2 cellular contexts compared by ENCODE assay signal in the genomic region with DNA sequence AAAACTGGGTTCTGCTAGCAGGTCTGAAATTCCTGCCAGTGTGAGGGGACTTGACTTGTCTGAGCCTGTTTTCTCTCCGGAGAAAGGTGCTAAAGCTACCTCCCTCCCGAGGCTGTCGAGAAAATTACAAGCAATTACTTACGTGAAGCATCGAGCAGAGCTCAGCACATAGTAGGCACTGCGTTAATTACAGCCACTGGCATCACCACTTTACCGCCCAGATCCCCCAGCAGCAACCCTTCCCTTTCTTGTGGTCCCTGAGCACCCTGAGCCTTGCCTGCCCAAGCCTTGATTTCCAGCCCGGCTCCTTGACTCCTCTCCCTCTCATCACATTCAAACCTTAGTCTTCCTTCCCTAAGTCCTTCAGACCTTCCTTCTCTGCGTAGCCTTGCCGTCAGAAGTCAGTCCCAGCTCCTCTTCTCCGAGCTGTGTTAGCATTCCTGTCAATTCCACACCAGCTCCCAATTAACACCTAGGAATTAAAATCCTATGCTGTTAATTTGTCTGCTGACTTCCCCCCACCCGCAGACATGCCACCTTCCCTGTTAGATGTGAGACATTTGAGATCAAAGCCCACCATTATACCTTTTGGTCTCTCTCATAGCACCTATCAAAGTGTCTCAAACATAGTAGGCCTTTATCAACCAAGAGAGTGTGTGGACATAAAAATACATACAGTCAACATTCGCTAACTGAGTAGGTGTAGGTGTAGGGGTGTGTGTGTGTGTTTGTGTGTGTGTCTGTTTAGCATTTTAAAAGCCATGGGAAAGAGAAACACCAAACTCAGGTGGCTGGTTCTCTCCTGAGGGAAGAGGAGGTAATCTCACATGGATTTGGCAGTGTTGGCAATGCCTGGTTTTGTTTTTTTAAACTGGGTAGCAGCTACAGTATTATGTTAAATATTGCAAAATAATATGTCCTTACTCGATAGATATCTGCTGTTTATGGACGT.
TF ChIP-seq lines count a peak whose summit lies in the region.

No MANE protein-coding gene starts in this region.

TF ChIP-seq in HepG2, 621 proteins besides CTCF, POLR2A, EP300 and RAD21:
- TF ChIP-seq, protein P1, sequence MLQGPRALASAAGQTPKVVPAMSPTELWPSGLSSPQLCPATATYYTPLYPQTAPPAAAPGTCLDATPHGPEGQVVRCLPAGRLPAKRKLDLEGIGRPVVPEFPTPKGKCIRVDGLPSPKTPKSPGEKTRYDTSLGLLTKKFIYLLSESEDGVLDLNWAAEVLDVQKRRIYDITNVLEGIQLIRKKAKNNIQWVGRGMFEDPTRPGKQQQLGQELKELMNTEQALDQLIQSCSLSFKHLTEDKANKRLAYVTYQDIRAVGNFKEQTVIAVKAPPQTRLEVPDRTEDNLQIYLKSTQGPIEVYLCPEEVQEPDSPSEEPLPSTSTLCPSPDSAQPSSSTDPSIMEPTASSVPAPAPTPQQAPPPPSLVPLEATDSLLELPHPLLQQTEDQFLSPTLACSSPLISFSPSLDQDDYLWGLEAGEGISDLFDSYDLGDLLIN (CRISPR knock-in tag; IDR thresholded peaks at IDR 0.05; ENCODE audit: borderline replicate concordance): no peak
- TF ChIP-seq GTF3A (CRISPR knock-in tag; conservative IDR thresholded peaks at IDR 0.05) (no peak), EED (CRISPR knock-in tag; IDR thresholded peaks at IDR 0.05) (no peak), ZKSCAN1 (IDR thresholded peaks at IDR 0.05; ENCODE audit: low read length) (peak; percentile 80)

TF ChIP-seq in WTC11, 78 proteins besides CTCF, POLR2A, EP300 and RAD21:
- TF ChIP-seq SMAD3 (CRISPR knock-in tag; IDR thresholded peaks at IDR 0.05; ENCODE audit: borderline replicate concordance) (no peak), TEAD4 (CRISPR knock-in tag; IDR thresholded peaks at IDR 0.05) (no peak), RORB (CRISPR knock-in tag; IDR thresholded peaks at IDR 0.05) (no peak), TEAD1 (CRISPR knock-in tag; IDR thresholded peaks at IDR 0.05) (no peak), FOXJ3 (CRISPR knock-in tag; IDR thresholded peaks at IDR 0.05; ENCODE audit: borderline replicate concordance) (no peak), HMGA2 (CRISPR knock-in tag; IDR thresholded peaks at IDR 0.05) (no peak), NR1H2 (CRISPR knock-in tag; IDR thresholded peaks at IDR 0.05) (no peak)
- TF ChIP-seq, protein P2, sequence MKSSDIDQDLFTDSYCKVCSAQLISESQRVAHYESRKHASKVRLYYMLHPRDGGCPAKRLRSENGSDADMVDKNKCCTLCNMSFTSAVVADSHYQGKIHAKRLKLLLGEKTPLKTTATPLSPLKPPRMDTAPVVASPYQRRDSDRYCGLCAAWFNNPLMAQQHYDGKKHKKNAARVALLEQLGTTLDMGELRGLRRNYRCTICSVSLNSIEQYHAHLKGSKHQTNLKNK (CRISPR knock-in tag; IDR thresholded peaks at IDR 0.05): no peak
- TF ChIP-seq, protein P3, sequence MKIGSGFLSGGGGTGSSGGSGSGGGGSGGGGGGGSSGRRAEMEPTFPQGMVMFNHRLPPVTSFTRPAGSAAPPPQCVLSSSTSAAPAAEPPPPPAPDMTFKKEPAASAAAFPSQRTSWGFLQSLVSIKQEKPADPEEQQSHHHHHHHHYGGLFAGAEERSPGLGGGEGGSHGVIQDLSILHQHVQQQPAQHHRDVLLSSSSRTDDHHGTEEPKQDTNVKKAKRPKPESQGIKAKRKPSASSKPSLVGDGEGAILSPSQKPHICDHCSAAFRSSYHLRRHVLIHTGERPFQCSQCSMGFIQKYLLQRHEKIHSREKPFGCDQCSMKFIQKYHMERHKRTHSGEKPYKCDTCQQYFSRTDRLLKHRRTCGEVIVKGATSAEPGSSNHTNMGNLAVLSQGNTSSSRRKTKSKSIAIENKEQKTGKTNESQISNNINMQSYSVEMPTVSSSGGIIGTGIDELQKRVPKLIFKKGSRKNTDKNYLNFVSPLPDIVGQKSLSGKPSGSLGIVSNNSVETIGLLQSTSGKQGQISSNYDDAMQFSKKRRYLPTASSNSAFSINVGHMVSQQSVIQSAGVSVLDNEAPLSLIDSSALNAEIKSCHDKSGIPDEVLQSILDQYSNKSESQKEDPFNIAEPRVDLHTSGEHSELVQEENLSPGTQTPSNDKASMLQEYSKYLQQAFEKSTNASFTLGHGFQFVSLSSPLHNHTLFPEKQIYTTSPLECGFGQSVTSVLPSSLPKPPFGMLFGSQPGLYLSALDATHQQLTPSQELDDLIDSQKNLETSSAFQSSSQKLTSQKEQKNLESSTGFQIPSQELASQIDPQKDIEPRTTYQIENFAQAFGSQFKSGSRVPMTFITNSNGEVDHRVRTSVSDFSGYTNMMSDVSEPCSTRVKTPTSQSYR (CRISPR knock-in tag; IDR thresholded peaks at IDR 0.05): no peak
- TF ChIP-seq, protein P4, sequence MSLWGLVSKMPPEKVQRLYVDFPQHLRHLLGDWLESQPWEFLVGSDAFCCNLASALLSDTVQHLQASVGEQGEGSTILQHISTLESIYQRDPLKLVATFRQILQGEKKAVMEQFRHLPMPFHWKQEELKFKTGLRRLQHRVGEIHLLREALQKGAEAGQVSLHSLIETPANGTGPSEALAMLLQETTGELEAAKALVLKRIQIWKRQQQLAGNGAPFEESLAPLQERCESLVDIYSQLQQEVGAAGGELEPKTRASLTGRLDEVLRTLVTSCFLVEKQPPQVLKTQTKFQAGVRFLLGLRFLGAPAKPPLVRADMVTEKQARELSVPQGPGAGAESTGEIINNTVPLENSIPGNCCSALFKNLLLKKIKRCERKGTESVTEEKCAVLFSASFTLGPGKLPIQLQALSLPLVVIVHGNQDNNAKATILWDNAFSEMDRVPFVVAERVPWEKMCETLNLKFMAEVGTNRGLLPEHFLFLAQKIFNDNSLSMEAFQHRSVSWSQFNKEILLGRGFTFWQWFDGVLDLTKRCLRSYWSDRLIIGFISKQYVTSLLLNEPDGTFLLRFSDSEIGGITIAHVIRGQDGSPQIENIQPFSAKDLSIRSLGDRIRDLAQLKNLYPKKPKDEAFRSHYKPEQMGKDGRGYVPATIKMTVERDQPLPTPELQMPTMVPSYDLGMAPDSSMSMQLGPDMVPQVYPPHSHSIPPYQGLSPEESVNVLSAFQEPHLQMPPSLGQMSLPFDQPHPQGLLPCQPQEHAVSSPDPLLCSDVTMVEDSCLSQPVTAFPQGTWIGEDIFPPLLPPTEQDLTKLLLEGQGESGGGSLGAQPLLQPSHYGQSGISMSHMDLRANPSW (CRISPR knock-in tag; conservative IDR thresholded peaks at IDR 0.05; ENCODE audit: low read depth): no peak
- TF ChIP-seq, protein P5, sequence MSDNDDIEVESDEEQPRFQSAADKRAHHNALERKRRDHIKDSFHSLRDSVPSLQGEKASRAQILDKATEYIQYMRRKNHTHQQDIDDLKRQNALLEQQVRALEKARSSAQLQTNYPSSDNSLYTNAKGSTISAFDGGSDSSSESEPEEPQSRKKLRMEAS (CRISPR knock-in tag; IDR thresholded peaks at IDR 0.05): no peak
